In the genomic region with DNA sequence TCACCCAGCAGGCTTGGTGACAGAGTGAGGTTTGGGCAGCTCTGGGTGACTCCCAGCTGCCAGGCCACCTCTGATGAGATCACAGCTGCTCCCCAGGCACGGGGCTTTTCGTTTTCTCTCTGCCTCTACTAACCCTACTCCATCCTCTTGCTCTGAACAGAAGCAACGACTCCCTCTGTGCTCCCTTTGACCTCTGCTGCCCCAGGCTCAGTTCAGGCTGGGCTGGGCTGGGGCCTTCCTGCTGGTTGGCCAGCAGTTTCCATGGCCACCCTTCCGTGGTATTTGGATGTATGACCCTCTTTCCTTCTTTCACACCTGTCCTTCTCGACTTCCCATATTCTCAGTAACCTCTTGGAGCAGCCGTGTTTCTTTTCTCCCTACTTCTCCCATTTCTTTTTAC, we compare ENCODE assay signal across 21 cellular contexts. TPM values are rescaled to one million over a fixed set of nuclear protein-coding genes. Genes with fewer than 3 reads are reported as not detected.
DNase-seq lines count a peak whose midpoint lies in the region; ATAC-seq and TF ChIP-seq lines count a peak whose summit lies in the region.
"Had no signal": no experiment of that assay in that cellular context is flagged by ENCODE, and none has a peak within 500 bp of the region (broad histone marks: within the 10 kb centered on the region; RNA-seq: fewer than 3 reads in every experiment).

No MANE protein-coding gene starts in this region.

- H3K27me3 ChIP-seq in gastroesophageal sphincter (no peaks in the 10 kb centered on the region), psoas muscle (ENCODE audit: insufficient read depth in 3 of 3, low read length in 2 of 3) (no peaks in the 10 kb centered on the region), stomach smooth muscle (ENCODE audit: control insufficient read depth in 1 of 2, insufficient read depth in 2 of 2, low read length in 2 of 2) (no peaks in the 10 kb centered on the region)

- intact Hi-C loops in psoas muscle (cut with DNase I): loop anchor here (10.0 kb wide), 4 partner anchors 234 to 534 kb away; no protein-coding TSS in a partner anchor

- peak; percentile 34; the same call in 1 of the 2 replicates for ATAC-seq in WTC11
- ATAC-seq in gastroesophageal sphincter: no peak
- ATAC-seq in psoas muscle: no peak
- no peak for ATAC-seq in HG03135 (IDR thresholded peaks at IDR 0.05; ENCODE audit: unreplicated experiment)
- ATAC-seq: PC-3 had no signal

- H3K27ac Mint-ChIP-seq in WTC11: no peak overlapping the region

- H3K36me3 ChIP-seq in gastroesophageal sphincter (no peaks in the 10 kb centered on the region), psoas muscle (ENCODE audit: insufficient read depth in 1 of 2, low read depth in 1 of 2) (no peaks in the 10 kb centered on the region), stomach smooth muscle (ENCODE audit: control insufficient read depth in 2 of 2, insufficient read depth in 2 of 2, low read length in 2 of 2) (peaks cover 0 to 4% of the 10 kb centered on the region in 2 donors)

- no peaks in the 10 kb centered on the region for H3K27me3 Mint-ChIP-seq in WTC11 (ENCODE audit: low read depth)

- H3K27ac ChIP-seq in gastroesophageal sphincter: peak overlapping the region; percentile 20 to 97 (median 86)
- H3K27ac ChIP-seq in psoas muscle: peak overlapping the region; percentile 21
- peak overlapping the region; percentile 73 for H3K27ac ChIP-seq in stomach smooth muscle (ENCODE audit: low read length)

- H3K36me3 Mint-ChIP-seq in WTC11: 0 out of 2 replicates have a peak, but pooled peaks cover 5% of the 10 kb centered on the region

- TF ChIP-seq CTCF in WTC11 (IDR thresholded peaks at IDR 0.05) (no peak), gastroesophageal sphincter (IDR thresholded peaks at IDR 0.05) (no peak), psoas muscle (IDR thresholded peaks at IDR 0.05) (no peak), GM10266 (IDR thresholded peaks at IDR 0.05; ENCODE audit: control insufficient read depth, insufficient read depth, low read depth, missing control alignments) (no peak)

- DNase-seq in WTC11 (ENCODE audit: low spot score) (no peak), psoas muscle (peak in 1 of 2 donors; percentile 36), GM10266 (ENCODE audit: extremely low spot score) (no peak)
- DNase-seq in activated CD4-positive, CD25-positive, alpha-beta regulatory T cell treated with anti-CD3 and anti-CD28 coated beads, Interleukin-2, amount 50 U/mL, for 72 hours: no peak
- DNase-seq: Calu3, GOT3, HCEC 1CT, Karpas-422, NCI-H1092, NCI-H1417 treated with DMSO at 0.1 percent for 48 hours, NCI-H187, NCI-H2081 treated with DMSO at 0.1 percent for 48 hours, NCI-H2171, NCI-H524, NCI-H774, PC-3, SK-N-SH had no signal

- no peak overlapping the region for H3K4me3 Mint-ChIP-seq in WTC11

- POLR2A ChIA-PET in WTC11 (lab: Charles Lee): no interaction called here

- peak overlapping the region; percentile 21 to 64 for H3K9ac ChIP-seq in stomach smooth muscle (ENCODE audit: low read length in 2 of 2)
- H3K9ac ChIP-seq: SK-N-SH had no signal

- H3K9me3 ChIP-seq in gastroesophageal sphincter (no peaks in the 10 kb centered on the region), psoas muscle (no peaks in the 10 kb centered on the region), stomach smooth muscle (ENCODE audit: control insufficient read depth in 2 of 2, low read length in 2 of 2) (no peaks in the 10 kb centered on the region)
- H3K9me3 ChIP-seq: SK-N-SH had no signal

- CTCF ChIA-PET in WTC11 (lab: Charles Lee): interaction anchor here (1.4 kb wide), 1 partner anchor 50 kb away, joined by 3 read pairs; no protein-coding TSS in a partner anchor

- no peak for TF ChIP-seq EP300 in gastroesophageal sphincter (IDR thresholded peaks at IDR 0.05)

- H3K9me3 Mint-ChIP-seq in WTC11: no peaks in the 10 kb centered on the region

- H3K4me1 ChIP-seq in gastroesophageal sphincter (peaks cover 7 to 97% (median 11%) of the 10 kb centered on the region in 3 donors), psoas muscle (peaks cover 90% of the 10 kb centered on the region), stomach smooth muscle (ENCODE audit: control insufficient read depth, insufficient read depth, low read length) (peaks cover 87% of the 10 kb centered on the region)

- no peak overlapping the region for H3K4me3 ChIP-seq in gastroesophageal sphincter
- no peak overlapping the region for H3K4me3 ChIP-seq in psoas muscle
- peak overlapping the region in 1 of 2 donors; percentile 22 for H3K4me3 ChIP-seq in stomach smooth muscle (ENCODE audit: low read length in 2 of 2)

- H3K4me1 Mint-ChIP-seq in WTC11: peaks cover 25% of the 10 kb centered on the region

- WGBS in gastroesophageal sphincter (ENCODE audit: low coverage in 1 of 2), 2 donors: 55 to 58% methylated on average over 4 to 6 of the region's 6 CpGs
- 25 to 48% (median 28%) methylated on average over 6 of the region's 6 CpGs for WGBS in psoas muscle, 3 donors

- no peak for TF ChIP-seq POLR2A in gastroesophageal sphincter (IDR thresholded peaks at IDR 0.05)

TF ChIP-seq in WTC11, 78 proteins besides CTCF, POLR2A, EP300 and RAD21:
- no peak for TF ChIP-seq KAT7 (CRISPR knock-in tag; IDR thresholded peaks at IDR 0.05; ENCODE audit: borderline replicate concordance)
- no peak for TF ChIP-seq ZNF671 (CRISPR knock-in tag; IDR thresholded peaks at IDR 0.05)
- TF ChIP-seq, protein P1, sequence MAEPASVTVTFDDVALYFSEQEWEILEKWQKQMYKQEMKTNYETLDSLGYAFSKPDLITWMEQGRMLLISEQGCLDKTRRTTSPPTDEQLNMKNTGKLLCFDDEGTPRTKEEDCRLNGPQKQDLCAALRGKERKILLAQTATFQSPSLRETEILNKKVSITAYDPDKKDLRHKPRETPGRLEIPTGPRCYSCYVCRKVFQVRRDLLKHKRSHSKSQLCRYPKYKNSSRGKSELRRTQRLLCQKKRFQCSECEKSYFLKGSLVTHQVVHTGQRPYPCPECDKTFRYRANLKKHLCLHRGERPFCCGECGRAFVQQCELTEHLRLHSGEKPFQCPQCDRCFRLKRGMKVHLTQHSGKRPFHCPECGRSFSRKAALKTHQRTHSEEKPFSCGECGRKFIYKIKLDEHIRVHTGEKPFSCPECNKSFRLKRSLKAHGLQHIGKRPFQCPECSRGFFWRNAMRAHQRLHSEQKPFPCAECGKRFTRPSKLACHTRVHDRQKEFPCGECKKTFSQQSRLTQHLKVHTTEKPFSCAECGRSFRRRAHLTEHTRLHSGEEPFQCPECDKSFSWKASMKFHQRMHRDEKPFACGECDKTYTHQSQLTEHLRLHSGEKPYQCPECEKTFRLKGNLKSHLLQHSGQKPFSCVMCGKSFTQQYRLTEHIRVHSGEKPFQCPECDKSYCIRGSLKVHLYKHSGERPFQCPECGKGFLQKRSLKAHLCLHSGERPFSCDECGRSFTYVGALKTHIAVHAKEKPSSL (CRISPR knock-in tag; conservative IDR thresholded peaks at IDR 0.05): no peak
- no peak for TF ChIP-seq SMAD3 (CRISPR knock-in tag; IDR thresholded peaks at IDR 0.05; ENCODE audit: borderline replicate concordance)
- TF ChIP-seq, protein P2, sequence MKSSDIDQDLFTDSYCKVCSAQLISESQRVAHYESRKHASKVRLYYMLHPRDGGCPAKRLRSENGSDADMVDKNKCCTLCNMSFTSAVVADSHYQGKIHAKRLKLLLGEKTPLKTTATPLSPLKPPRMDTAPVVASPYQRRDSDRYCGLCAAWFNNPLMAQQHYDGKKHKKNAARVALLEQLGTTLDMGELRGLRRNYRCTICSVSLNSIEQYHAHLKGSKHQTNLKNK (CRISPR knock-in tag; IDR thresholded peaks at IDR 0.05): no peak
- no peak for TF ChIP-seq ZNF219 (CRISPR knock-in tag; IDR thresholded peaks at IDR 0.05; ENCODE audit: borderline replicate concordance)

RNA-seq across cellular contexts. Expression of a gene that starts 8.6 kb away (rescaled TPM):
- total RNA-seq in WTC11 (2021) (36.9 to 47.2 TPM (median 37.7 TPM) in 3 replicates), gastroesophageal sphincter (100 to 1,000 TPM in 2 of 4 donors, 10 to 100 TPM in 2; 99.0 to 307 (median 112) TPM), psoas muscle (100 to 1,000 TPM in 2 of 4 donors, 10 to 100 TPM in 2; 45.8 to 217 (median 103) TPM)
- 100 to 1,000 TPM in 2 of 3 donors, 10 to 100 TPM in 1; 39.2 to 187 (median 129) TPM for polyA plus RNA-seq in psoas muscle
- total RNA-seq: HT-29 had no signal

Comparison
In these comparisons a context has a peak if more than half of its experiments do, and no peak if none do; other contexts are left out.
1. H3K27ac ChIP-seq: peak in every context shown above with its lines; median percentile 86 in gastroesophageal sphincter; 73 in stomach smooth muscle; 21 in psoas muscle.